ENCODE assay signal across 2 cellular contexts in the genomic region with DNA sequence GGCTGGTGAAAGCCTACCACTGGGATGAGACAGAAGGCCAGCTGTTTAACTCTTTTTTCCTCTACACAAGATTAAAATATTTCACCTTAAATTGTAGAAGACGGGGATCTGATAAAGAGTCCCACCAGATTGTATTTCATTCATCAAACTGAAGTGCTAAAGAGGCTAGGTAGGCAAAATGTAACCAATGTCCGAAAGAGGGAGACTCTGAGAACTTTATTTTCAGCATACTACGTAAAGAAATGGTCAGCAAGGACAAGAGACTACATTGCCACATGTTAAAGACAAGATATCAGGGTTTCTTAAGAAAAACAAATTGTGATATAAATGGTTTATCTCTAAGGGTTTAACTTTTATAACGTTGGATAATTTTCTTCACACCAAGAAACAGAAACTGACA.
TF ChIP-seq lines count a peak whose summit lies in the region.

No MANE protein-coding gene starts in this region.

TF ChIP-seq in GM23338, 12 proteins besides CTCF, POLR2A, EP300 and RAD21 (continued from another document):
- TF ChIP-seq, protein P1, sequence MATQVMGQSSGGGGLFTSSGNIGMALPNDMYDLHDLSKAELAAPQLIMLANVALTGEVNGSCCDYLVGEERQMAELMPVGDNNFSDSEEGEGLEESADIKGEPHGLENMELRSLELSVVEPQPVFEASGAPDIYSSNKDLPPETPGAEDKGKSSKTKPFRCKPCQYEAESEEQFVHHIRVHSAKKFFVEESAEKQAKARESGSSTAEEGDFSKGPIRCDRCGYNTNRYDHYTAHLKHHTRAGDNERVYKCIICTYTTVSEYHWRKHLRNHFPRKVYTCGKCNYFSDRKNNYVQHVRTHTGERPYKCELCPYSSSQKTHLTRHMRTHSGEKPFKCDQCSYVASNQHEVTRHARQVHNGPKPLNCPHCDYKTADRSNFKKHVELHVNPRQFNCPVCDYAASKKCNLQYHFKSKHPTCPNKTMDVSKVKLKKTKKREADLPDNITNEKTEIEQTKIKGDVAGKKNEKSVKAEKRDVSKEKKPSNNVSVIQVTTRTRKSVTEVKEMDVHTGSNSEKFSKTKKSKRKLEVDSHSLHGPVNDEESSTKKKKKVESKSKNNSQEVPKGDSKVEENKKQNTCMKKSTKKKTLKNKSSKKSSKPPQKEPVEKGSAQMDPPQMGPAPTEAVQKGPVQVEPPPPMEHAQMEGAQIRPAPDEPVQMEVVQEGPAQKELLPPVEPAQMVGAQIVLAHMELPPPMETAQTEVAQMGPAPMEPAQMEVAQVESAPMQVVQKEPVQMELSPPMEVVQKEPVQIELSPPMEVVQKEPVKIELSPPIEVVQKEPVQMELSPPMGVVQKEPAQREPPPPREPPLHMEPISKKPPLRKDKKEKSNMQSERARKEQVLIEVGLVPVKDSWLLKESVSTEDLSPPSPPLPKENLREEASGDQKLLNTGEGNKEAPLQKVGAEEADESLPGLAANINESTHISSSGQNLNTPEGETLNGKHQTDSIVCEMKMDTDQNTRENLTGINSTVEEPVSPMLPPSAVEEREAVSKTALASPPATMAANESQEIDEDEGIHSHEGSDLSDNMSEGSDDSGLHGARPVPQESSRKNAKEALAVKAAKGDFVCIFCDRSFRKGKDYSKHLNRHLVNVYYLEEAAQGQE (IDR thresholded peaks at IDR 0.05; ENCODE audit: unreplicated experiment) = no peak
- TF ChIP-seq NANOG (IDR thresholded peaks at IDR 0.05; ENCODE audit: borderline replicate concordance) = no peak
- TF ChIP-seq, protein P2, sequence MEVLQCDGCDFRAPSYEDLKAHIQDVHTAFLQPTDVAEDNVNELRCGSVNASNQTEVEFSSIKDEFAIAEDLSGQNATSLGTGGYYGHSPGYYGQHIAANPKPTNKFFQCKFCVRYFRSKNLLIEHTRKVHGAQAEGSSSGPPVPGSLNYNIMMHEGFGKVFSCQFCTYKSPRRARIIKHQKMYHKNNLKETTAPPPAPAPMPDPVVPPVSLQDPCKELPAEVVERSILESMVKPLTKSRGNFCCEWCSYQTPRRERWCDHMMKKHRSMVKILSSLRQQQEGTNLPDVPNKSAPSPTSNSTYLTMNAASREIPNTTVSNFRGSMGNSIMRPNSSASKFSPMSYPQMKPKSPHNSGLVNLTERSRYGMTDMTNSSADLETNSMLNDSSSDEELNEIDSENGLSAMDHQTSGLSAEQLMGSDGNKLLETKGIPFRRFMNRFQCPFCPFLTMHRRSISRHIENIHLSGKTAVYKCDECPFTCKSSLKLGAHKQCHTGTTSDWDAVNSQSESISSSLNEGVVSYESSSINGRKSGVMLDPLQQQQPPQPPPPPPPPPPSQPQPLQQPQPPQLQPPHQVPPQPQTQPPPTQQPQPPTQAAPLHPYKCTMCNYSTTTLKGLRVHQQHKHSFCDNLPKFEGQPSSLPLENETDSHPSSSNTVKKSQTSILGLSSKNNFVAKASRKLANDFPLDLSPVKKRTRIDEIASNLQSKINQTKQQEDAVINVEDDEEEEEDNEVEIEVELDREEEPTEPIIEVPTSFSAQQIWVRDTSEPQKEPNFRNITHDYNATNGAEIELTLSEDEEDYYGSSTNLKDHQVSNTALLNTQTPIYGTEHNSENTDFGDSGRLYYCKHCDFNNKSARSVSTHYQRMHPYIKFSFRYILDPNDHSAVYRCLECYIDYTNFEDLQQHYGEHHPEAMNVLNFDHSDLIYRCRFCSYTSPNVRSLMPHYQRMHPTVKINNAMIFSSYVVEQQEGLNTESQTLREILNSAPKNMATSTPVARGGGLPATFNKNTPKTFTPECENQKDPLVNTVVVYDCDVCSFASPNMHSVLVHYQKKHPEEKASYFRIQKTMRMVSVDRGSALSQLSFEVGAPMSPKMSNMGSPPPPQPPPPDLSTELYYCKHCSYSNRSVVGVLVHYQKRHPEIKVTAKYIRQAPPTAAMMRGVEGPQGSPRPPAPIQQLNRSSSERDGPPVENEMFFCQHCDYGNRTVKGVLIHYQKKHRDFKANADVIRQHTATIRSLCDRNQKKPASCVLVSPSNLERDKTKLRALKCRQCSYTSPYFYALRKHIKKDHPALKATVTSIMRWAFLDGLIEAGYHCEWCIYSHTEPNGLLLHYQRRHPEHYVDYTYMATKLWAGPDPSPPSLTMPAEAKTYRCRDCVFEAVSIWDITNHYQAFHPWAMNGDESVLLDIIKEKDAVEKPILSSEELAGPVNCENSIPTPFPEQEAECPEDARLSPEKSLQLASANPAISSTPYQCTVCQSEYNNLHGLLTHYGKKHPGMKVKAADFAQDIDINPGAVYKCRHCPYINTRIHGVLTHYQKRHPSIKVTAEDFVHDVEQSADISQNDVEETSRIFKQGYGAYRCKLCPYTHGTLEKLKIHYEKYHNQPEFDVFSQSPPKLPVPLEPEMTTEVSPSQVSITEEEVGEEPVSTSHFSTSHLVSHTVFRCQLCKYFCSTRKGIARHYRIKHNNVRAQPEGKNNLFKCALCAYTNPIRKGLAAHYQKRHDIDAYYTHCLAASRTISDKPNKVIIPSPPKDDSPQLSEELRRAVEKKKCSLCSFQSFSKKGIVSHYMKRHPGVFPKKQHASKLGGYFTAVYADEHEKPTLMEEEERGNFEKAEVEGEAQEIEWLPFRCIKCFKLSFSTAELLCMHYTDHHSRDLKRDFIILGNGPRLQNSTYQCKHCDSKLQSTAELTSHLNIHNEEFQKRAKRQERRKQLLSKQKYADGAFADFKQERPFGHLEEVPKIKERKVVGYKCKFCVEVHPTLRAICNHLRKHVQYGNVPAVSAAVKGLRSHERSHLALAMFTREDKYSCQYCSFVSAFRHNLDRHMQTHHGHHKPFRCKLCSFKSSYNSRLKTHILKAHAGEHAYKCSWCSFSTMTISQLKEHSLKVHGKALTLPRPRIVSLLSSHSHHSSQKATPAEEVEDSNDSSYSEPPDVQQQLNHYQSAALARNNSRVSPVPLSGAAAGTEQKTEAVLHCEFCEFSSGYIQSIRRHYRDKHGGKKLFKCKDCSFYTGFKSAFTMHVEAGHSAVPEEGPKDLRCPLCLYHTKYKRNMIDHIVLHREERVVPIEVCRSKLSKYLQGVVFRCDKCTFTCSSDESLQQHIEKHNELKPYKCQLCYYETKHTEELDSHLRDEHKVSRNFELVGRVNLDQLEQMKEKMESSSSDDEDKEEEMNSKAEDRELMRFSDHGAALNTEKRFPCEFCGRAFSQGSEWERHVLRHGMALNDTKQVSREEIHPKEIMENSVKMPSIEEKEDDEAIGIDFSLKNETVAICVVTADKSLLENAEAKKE (CRISPR knock-in tag; IDR thresholded peaks at IDR 0.05) = no peak
TF ChIP-seq in GM23338: peak in this region for 0.

TF ChIP-seq in HEK293T, 16 proteins besides CTCF, POLR2A, EP300 and RAD21 (continued from another document):
- TF ChIP-seq, protein P3, sequence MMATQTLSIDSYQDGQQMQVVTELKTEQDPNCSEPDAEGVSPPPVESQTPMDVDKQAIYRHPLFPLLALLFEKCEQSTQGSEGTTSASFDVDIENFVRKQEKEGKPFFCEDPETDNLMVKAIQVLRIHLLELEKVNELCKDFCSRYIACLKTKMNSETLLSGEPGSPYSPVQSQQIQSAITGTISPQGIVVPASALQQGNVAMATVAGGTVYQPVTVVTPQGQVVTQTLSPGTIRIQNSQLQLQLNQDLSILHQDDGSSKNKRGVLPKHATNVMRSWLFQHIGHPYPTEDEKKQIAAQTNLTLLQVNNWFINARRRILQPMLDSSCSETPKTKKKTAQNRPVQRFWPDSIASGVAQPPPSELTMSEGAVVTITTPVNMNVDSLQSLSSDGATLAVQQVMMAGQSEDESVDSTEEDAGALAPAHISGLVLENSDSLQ (IDR thresholded peaks at IDR 0.05) = no peak
- no peak for TF ChIP-seq SUZ12 (IDR thresholded peaks at IDR 0.05)
- no peak for TF ChIP-seq CTBP1 (IDR thresholded peaks at IDR 0.05; ENCODE audit: borderline replicate concordance)
- TF ChIP-seq L3MBTL2 (conservative IDR thresholded peaks at IDR 0.05) = no peak
- no peak for TF ChIP-seq FOXM1 (IDR thresholded peaks at IDR 0.05; ENCODE audit: borderline replicate concordance)
- no peak for TF ChIP-seq ARNT (IDR thresholded peaks at IDR 0.05)
- no peak for TF ChIP-seq ZNF384 (IDR thresholded peaks at IDR 0.05)
